20 cellular contexts compared by ENCODE assay signal in the genomic region with DNA sequence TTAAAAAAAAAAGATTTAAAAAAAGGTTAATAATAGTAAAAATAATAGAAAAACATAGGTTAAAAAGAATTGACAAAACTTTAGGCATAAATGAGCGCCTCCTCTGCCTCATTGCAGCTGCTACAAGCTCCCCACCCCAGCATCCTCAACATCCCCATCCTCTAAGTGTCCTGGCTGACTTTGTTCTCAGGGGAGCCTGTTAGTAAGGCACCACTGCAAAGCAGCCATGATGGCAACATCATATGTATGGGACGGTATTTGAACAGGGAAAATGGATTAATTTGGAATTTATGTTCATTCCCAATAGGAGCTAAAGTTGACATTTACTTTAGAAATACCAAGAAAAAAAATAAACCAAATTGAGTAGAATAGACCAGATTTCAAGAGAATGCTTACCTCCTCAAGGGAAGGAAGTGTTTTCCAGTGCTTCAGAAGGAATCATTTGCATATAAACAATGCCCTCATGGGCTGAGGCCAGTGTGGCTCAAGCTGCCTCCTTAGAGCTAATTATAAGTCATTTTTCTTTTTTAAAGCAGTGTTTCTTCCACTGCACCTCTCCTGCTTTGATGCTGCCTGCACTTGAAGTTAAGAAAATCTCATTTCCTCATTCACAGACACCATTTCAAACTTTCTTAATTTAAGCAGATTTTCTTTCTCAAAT.
"Had no signal": no experiment of that assay in that cellular context is flagged by ENCODE, and none has a peak within 500 bp of the region (broad histone marks: within the 10 kb centered on the region; RNA-seq: fewer than 3 reads in every experiment).

No MANE protein-coding gene starts in this region.

- H3K4me3 ChIP-seq: heart left ventricle, mucosa of descending colon, sigmoid colon, smooth muscle cell, stomach, suprapubic skin, tibial nerve, uterus had no signal

- H3K4me2 ChIP-seq: smooth muscle cell had no signal

- H3K27ac ChIP-seq: heart left ventricle, sigmoid colon, stomach, suprapubic skin, tibial nerve, uterus had no signal

- H3K9me3 ChIP-seq: heart left ventricle, mucosa of descending colon, sigmoid colon, stomach, suprapubic skin, tibial nerve, uterus had no signal

- H3K36me3 ChIP-seq: heart left ventricle, sigmoid colon, stomach, suprapubic skin, tibial nerve, uterus had no signal

- DNase-seq: activated CD4-positive, alpha-beta memory T cell treated with anti-CD3 and anti-CD28 coated beads for 36 hours; activated CD4-positive, alpha-beta T cell treated with anti-CD3 and anti-CD28 coated beads for 4 hours; activated CD4-positive, CD25-positive, alpha-beta regulatory T cell; activated effector memory CD4-positive, alpha-beta T cell treated with Interleukin-2 at 50 U/mL for 16 hours; activated naive CD4-positive, alpha-beta T cell treated with anti-CD3 and anti-CD28 coated beads for 36 hours; activated T-cell treated with anti-CD3 and anti-CD28 coated beads, Interleukin-2, amount 50 U/mL, for 72 hours; effector CD4-positive, alpha-beta T cell; heart left ventricle; mesenchymal stem cell; naive B cell; retina; sigmoid colon; stimulated activated CD4-positive, alpha-beta T cell treated with anti-CD3 and anti-CD28 coated beads, Interleukin-15, amount 100 ng/mL, for 24 hours; stomach; T-helper 17 cell; uterus had no signal

- H3K4me1 ChIP-seq: sigmoid colon, stomach, suprapubic skin, uterus had no signal

- H3K27me3 ChIP-seq: heart left ventricle, sigmoid colon, stomach, suprapubic skin, tibial nerve, uterus had no signal
